In genomic region chr12:79333144-79333543, GRCh38 we compare ENCODE assay signal across 6 cellular contexts.
"Had no signal": no experiment of that assay in that cellular context is flagged by ENCODE, and none has a peak within 500 bp of the region (broad histone marks: within the 10 kb centered on the region; RNA-seq: fewer than 3 reads in every experiment).

No MANE protein-coding gene starts in this region.

- ATAC-seq: HepG2, K562 had no signal

- H3K4me3 ChIP-seq: K562 had no signal

- DNase-seq: GOT3, H7, HCEC 1CT, KG1 had no signal
